Comparison of ENCODE assay signal across 8 cellular contexts in the genomic region with DNA sequence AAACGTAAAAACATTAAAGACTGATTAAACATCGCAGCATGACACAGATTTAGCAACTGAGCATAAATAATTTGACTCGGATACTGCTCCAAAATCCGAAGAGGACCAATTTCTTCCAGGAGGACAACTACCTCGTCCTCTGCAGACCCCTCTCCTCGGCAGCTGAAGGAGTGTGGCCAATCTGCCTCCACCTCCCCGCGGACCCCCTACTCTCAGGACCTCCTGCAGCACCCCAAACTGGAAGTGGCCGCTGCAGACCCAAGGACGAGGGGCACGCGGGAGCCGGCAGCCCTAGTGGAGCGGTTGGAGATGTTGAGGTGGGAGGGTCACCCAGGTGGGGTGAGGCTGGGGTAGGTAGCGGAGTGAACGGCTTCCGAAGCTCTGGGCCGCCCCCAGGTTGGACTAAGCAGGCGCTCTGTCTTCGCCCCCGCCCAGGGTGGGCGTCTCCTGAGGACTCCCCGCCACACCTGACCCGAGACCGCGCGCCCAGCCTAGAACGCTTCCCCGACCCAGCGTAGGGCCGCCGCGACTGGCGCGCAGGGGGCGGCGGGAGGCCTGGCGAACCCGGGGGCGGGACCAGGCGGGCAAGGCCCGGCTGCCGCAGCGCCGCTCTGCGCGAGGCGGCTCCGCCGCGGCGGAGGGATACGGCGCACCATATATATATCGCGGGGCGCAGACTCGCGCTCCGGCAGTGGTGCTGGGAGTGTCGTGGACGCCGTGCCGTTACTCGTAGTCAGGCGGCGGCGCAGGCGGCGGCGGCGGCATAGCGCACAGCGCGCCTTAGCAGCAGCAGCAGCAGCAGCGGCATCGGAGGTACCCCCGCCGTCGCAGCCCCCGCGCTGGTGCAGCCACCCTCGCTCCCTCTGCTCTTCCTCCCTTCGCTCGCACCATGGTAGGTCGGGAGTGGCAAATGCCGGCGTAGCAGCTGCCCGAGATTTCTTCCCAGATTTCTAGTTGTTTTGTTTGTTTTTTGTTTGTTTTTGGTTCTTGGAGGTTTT. TPM values are rescaled to one million over a fixed set of nuclear protein-coding genes. Genes with fewer than 3 reads are reported as not detected.
DNase-seq lines count a peak whose midpoint lies in the region; ATAC-seq and TF ChIP-seq lines count a peak whose summit lies in the region.

A gene (plus strand): TSS at position 688 of the 998 bp plus-strand sequence. CDS start 202 bp downstream, at position 890.

- peaks cover 24% of the 10 kb centered on the region for H3K4me1 ChIP-seq in OCI-LY1 (ENCODE audit: insufficient read depth, low read length, severe bottlenecking)

- H3K79me2 ChIP-seq in OCI-LY1 (ENCODE audit: insufficient read depth, low read length) = peaks cover 23% of the 10 kb centered on the region

- no peaks in the 10 kb centered on the region for H3F3A ChIP-seq in OCI-LY1 (ENCODE audit: insufficient read depth, low read length)

- H4K20me1 ChIP-seq in OCI-LY1 (ENCODE audit: insufficient read depth, low read length) = peaks cover 2% of the 10 kb centered on the region; the same call in 1 of the 2 replicates

- in situ Hi-C loops in Caki2 (cut with HindIII; ENCODE audit: low pct_unique_long_range_greater_than_20kb, low sequenced_read_pairs) = no loop called here

- peak; percentile 58 for ATAC-seq in GM21367 (IDR thresholded peaks at IDR 0.05; ENCODE audit: unreplicated experiment)

- peak within 1 kb of the TSS; percentile 89 for H3K9ac ChIP-seq in OCI-LY1 (ENCODE audit: low read length)

- no peaks in the 10 kb centered on the region for H3K9me2 ChIP-seq in OCI-LY1 (ENCODE audit: low read depth, low read length)

- H3K27me3 ChIP-seq in OCI-LY1 (ENCODE audit: insufficient read depth, low read length) = no peaks in the 10 kb centered on the region

- H3K4me2 ChIP-seq in OCI-LY1 (ENCODE audit: low read length) = peak within 1 kb of the TSS; percentile 99

- peaks cover 19% of the 10 kb centered on the region for H3K36me3 ChIP-seq in OCI-LY1 (ENCODE audit: insufficient read depth, low read length)

- peak; percentile 83 for DNase-seq in Caki2 (ENCODE audit: low read depth)
- DNase-seq in HUDEP-2 (lab: John Stamatoyannopoulos, UW; ENCODE audit: unreplicated experiment in 76 of 76) = peak in 75 of 76 experiments; percentile 29 to 94 (median 86)
- DNase-seq in activated T-cell treated with anti-CD3 and anti-CD28 coated beads for 24 hours (ENCODE audit: low read depth) = peak; percentile 96
- peak; percentile 95 for DNase-seq in epithelial cell of esophagus (ENCODE audit: low read depth)
- DNase-seq in mucosa of gallbladder (ENCODE audit: low spot score) = peak; percentile 95
- peak; percentile 90 for DNase-seq in stimulated activated CD8-positive, alpha-beta memory T cell treated with anti-CD3 and anti-CD28 coated beads, Interleukin-4, amount 100 ng/mL, for 24 hours (ENCODE audit: low read depth)

- no peaks in the 10 kb centered on the region for H3K9me3 ChIP-seq in OCI-LY1 (ENCODE audit: low read length)

- H3K4me3 ChIP-seq in OCI-LY1 (ENCODE audit: low read depth, low read length, poor library complexity, severe bottlenecking) = peak within 1 kb of the TSS; percentile 74
- peak within 1 kb of the TSS; percentile 95 for H3K4me3 ChIP-seq in epithelial cell of esophagus (ENCODE audit: low read length)

- peak within 1 kb of the TSS; percentile 44 for H3K27ac ChIP-seq in OCI-LY1 (ENCODE audit: low read depth, low read length, poor library complexity, severe bottlenecking)

- no peak for TF ChIP-seq CTCF in OCI-LY1 (IDR thresholded peaks at IDR 0.05; ENCODE audit: low read length)
- TF ChIP-seq CTCF in epithelial cell of esophagus (IDR thresholded peaks at IDR 0.05; ENCODE audit: insufficient read depth, low read depth, low read length, missing control alignments) = no peak

- H2AFZ ChIP-seq in OCI-LY1 (ENCODE audit: low read length) = peak within 1 kb of the TSS; percentile 92

RNA-seq across cellular contexts. Expression of the gene that starts here (rescaled TPM):
- total RNA-seq in Caki2 (2014; rRNA removed; shearing (Covaris generic); ENCODE audit: low replicate concordance) = 308 and 396 TPM in 2 replicates
- total RNA-seq in mucosa of gallbladder = 713 TPM

Comparison
In these comparisons a context has a peak if more than half of its experiments do, and no peak if none do; other contexts are left out.
1. Peak in every context shown above with its lines: DNase-seq, ATAC-seq, H3K4me3 ChIP-seq and H3K27ac ChIP-seq.